ENCODE assay signal across 8 cellular contexts in genomic region chr12:110449799-110450497, GRCh38. TPM values are rescaled to one million over a fixed set of nuclear protein-coding genes. Genes with fewer than 3 reads are reported as not detected.
DNase-seq lines count a peak whose midpoint lies in the region; ATAC-seq and TF ChIP-seq lines count a peak whose summit lies in the region.

TSS of gene ARPC3 (minus strand) at chr12:110450337. CDS start at chr12:110450260, 77 bp downstream.

- H3K36me3 Mint-ChIP-seq in CD8-positive, alpha-beta T cell: peaks cover 42% of the 10 kb centered on the region
- H3K36me3 Mint-ChIP-seq in activated CD4-positive, alpha-beta memory T cell treated with anti-CD3 and anti-CD28 coated beads, Interleukin-2, amount 10 ng/mL, durations not matched to agents 7 days and 5 days (ENCODE audit: low read depth): peaks cover 43% of the 10 kb centered on the region

- TF ChIP-seq CTCF in CD8-positive, alpha-beta T cell (IDR thresholded peaks at IDR 0.05): peak; percentile 76
- TF ChIP-seq CTCF in lower leg skin (IDR thresholded peaks at IDR 0.05): peak in 1 of 3 donors; percentile 73

- H3K9me3 Mint-ChIP-seq in CD8-positive, alpha-beta T cell: no peaks in the 10 kb centered on the region
- no peaks in the 10 kb centered on the region for H3K9me3 Mint-ChIP-seq in activated CD4-positive, alpha-beta memory T cell treated with anti-CD3 and anti-CD28 coated beads, Interleukin-2, amount 10 ng/mL, durations not matched to agents 7 days and 5 days

- H3K4me3 ChIP-seq in CD8-positive, alpha-beta T cell (ENCODE audit: low read depth, low read length): peak within 1 kb of the TSS; percentile 95
- H3K4me3 ChIP-seq in duodenal mucosa (ENCODE audit: low read depth in 1 of 2, low read length in 2 of 2) (peak within 1 kb of the TSS; percentile 92), lower leg skin (ENCODE audit: low read depth, poor library complexity, severe bottlenecking) (peak within 1 kb of the TSS; percentile 83)

- peak within 1 kb of the TSS; percentile 100 for H3K27ac Mint-ChIP-seq in CD8-positive, alpha-beta T cell
- H3K27ac Mint-ChIP-seq in activated CD4-positive, alpha-beta memory T cell treated with anti-CD3 and anti-CD28 coated beads, Interleukin-2, amount 10 ng/mL, durations not matched to agents 7 days and 5 days: peak within 1 kb of the TSS; percentile 100

- WGBS in lower leg skin, 2 donors: 1% methylated on average over 51 of the region's 51 CpGs

- ATAC-seq in CD8-positive, alpha-beta T cell: peak; percentile 95
- peak; percentile 91 for ATAC-seq in GM19452 (IDR thresholded peaks at IDR 0.05; ENCODE audit: unreplicated experiment)

- H3K36me3 ChIP-seq in CD8-positive, alpha-beta T cell (ENCODE audit: insufficient read depth, low read length): peaks cover 7% of the 10 kb centered on the region
- peaks cover 6 to 9% of the 10 kb centered on the region in 2 donors for H3K36me3 ChIP-seq in duodenal mucosa (ENCODE audit: control insufficient read depth in 1 of 2, insufficient read depth in 2 of 2, low read length in 2 of 2)

- H3K4me3 Mint-ChIP-seq in CD8-positive, alpha-beta T cell: peak within 1 kb of the TSS; percentile 100
- peak within 1 kb of the TSS; percentile 99 for H3K4me3 Mint-ChIP-seq in activated CD4-positive, alpha-beta memory T cell treated with anti-CD3 and anti-CD28 coated beads, Interleukin-2, amount 10 ng/mL, durations not matched to agents 7 days and 5 days

- no peaks in the 10 kb centered on the region for H3K27me3 Mint-ChIP-seq in CD8-positive, alpha-beta T cell (ENCODE audit: low read depth)
- no peaks in the 10 kb centered on the region for H3K27me3 Mint-ChIP-seq in activated CD4-positive, alpha-beta memory T cell treated with anti-CD3 and anti-CD28 coated beads, Interleukin-2, amount 10 ng/mL, durations not matched to agents 7 days and 5 days

- peak within 1 kb of the TSS; percentile 93 for H3K27ac ChIP-seq in CD8-positive, alpha-beta T cell (ENCODE audit: low read depth, low read length)
- peak within 1 kb of the TSS; percentile 92 for H3K27ac ChIP-seq in duodenal mucosa (ENCODE audit: low read depth, low read length)

- POLR2A ChIA-PET in CD8-positive, alpha-beta T cell (lab: Charles Lee): interaction anchor here (0.7 to 3.2 kb wide), 23 partner anchors 14 to 438 kb away, joined by 3 to 73 read pairs (median 3); partner anchors contain the start of genes FAM216A, GPN3, PPP1CC and RAD9B
- POLR2A ChIA-PET in activated CD4-positive, alpha-beta memory T cell treated with anti-CD3 and anti-CD28 coated beads, Interleukin-2, amount 10 ng/mL, durations not matched to agents 7 days and 5 days (lab: Charles Lee): interaction anchor here (0.7 to 7.2 kb wide), 43 partner anchors 9 to 736 kb away, joined by 3 to 139 read pairs (median 4); partner anchors contain the start of genes ANAPC7, ANKRD13A, ATP2A2 and FAM216A

- no peaks in the 10 kb centered on the region for H3K9me3 ChIP-seq in CD8-positive, alpha-beta T cell (ENCODE audit: low read length)
- H3K9me3 ChIP-seq in duodenal mucosa (ENCODE audit: control insufficient read depth in 1 of 2, low read length in 2 of 2): no peaks in the 10 kb centered on the region

- no peaks in the 10 kb centered on the region for H3K27me3 ChIP-seq in CD8-positive, alpha-beta T cell (ENCODE audit: insufficient read depth, low read length)
- no peaks in the 10 kb centered on the region for H3K27me3 ChIP-seq in duodenal mucosa (ENCODE audit: control insufficient read depth in 1 of 2, insufficient read depth in 2 of 2, low read length in 2 of 2)

- intact Hi-C loops in CD8-positive, alpha-beta T cell (cut with DNase I, micrococcal nuclease): loop anchor here (1.0 to 5.0 kb wide), 14 partner anchors 18 to 453 kb away; partner anchors contain the start of genes FAM216A (in 2 of the 2), GPN3 (in 2 of the 2), PPP1CC (in 2 of the 2) and RAD9B (in 2 of the 2)
- intact Hi-C loops in lower leg skin (cut with DNase I; ENCODE audit: low total_unique reads): no loop called here

- DNase-seq in CD8-positive, alpha-beta T cell: peak; percentile 91 to 96 (median 94)
- peak; percentile 94 for DNase-seq in HK-2 (ENCODE audit: unreplicated experiment)
- DNase-seq in NCI-H82 treated with DMSO at 0.1 percent for 48 hours (lab: John Stamatoyannopoulos, UW; ENCODE audit: unreplicated experiment): peak; percentile 79
- peak; percentile 97 for DNase-seq in activated CD4-positive, alpha-beta memory T cell treated with anti-CD3 and anti-CD28 coated beads, Interleukin-2, amount 10 ng/mL, durations not matched to agents 7 days and 5 days
- DNase-seq in lower leg skin (ENCODE audit: low spot score in 2 of 2): peak; percentile 94 to 99
- DNase-seq in stimulated activated CD4-positive, alpha-beta T cell treated with anti-CD3 and anti-CD28 coated beads, Interleukin-4, amount 100 ng/mL, for 48 hours (ENCODE audit: low read depth in 2 of 2): peak; percentile 91 to 94

- H3K4me1 ChIP-seq in CD8-positive, alpha-beta T cell (ENCODE audit: insufficient read depth, low read length): peaks cover 31% of the 10 kb centered on the region
- peaks cover 0 to 15% of the 10 kb centered on the region in 2 donors for H3K4me1 ChIP-seq in duodenal mucosa (ENCODE audit: control insufficient read depth in 1 of 2, insufficient read depth in 2 of 2, low read length in 2 of 2)

- TF ChIP-seq POLR2A in lower leg skin (IDR thresholded peaks at IDR 0.05): peak in 1 of 2 donors; percentile 10

- H3K4me1 Mint-ChIP-seq in CD8-positive, alpha-beta T cell (ENCODE audit: low read depth): peaks cover 35% of the 10 kb centered on the region
- H3K4me1 Mint-ChIP-seq in activated CD4-positive, alpha-beta memory T cell treated with anti-CD3 and anti-CD28 coated beads, Interleukin-2, amount 10 ng/mL, durations not matched to agents 7 days and 5 days: peaks cover 46% of the 10 kb centered on the region

- H3K9ac ChIP-seq in duodenal mucosa (ENCODE audit: low read depth in 1 of 2, low read length in 2 of 2): peak within 1 kb of the TSS; percentile 85 to 97

- CTCF ChIA-PET in CD8-positive, alpha-beta T cell (lab: Charles Lee): interaction anchor here (0.6 to 7.0 kb wide), 45 partner anchors 9 to 446 kb away, joined by 3 to 150 read pairs (median 4); partner anchors contain the start of genes FAM216A, GPN3, RAD9B and TCTN1
- CTCF ChIA-PET in activated CD4-positive, alpha-beta memory T cell treated with anti-CD3 and anti-CD28 coated beads, Interleukin-2, amount 10 ng/mL, durations not matched to agents 7 days and 5 days (lab: Charles Lee): interaction anchor here (0.6 to 9.4 kb wide), 50 partner anchors 9 to 438 kb away, joined by 3 to 112 read pairs (median 4); partner anchors contain the start of genes ATP2A2, FAM216A, GPN3 and RAD9B

RNA-seq across cellular contexts. Expression of gene ARPC3, which starts in this region (rescaled TPM):
- total RNA-seq in CD8-positive, alpha-beta T cell: 100 to 1,000 TPM; 123 to 136 TPM
- 100 to 1,000 TPM; 460 to 466 TPM for total RNA-seq in activated CD4-positive, alpha-beta memory T cell treated with anti-CD3 and anti-CD28 coated beads, Interleukin-2, amount 10 ng/mL, durations not matched to agents 7 days and 5 days
- 100 to 1,000 TPM; 157 to 319 (median 257) TPM for total RNA-seq in lower leg skin

Comparison
In these comparisons a context has a peak if more than half of its experiments do, and no peak if none do; other contexts are left out.
1. Peak in every context shown above with its lines: DNase-seq, ATAC-seq, H3K4me3 ChIP-seq and H3K27ac ChIP-seq.